Comparison of ENCODE assay signal across 19 cellular contexts in genomic region chr7:101948650-101949049, GRCh38.
DNase-seq lines count a peak whose midpoint lies in the region; ATAC-seq and TF ChIP-seq lines count a peak whose summit lies in the region.
"Had no signal": no experiment of that assay in that cellular context is flagged by ENCODE, and none has a peak within 500 bp of the region (broad histone marks: within the 10 kb centered on the region; RNA-seq: fewer than 3 reads in every experiment).

No MANE protein-coding gene starts in this region.

- H3K27ac ChIP-seq in endodermal cell (ENCODE audit: low read depth, low read length) (no peak overlapping the region), muscle layer of colon (ENCODE audit: low read depth, low read length) (peak overlapping the region; percentile 68), uterus (peak overlapping the region; percentile 88 to 95)
- H3K27ac ChIP-seq: left lung, spleen had no signal

- TF ChIP-seq POLR2A in uterus (IDR thresholded peaks at IDR 0.05), result no peak

- no peaks in the 10 kb centered on the region for H3K4me1 ChIP-seq in endodermal cell (ENCODE audit: control insufficient read depth, insufficient read depth, low read length)
- H3K4me1 ChIP-seq in muscle layer of colon (ENCODE audit: insufficient read depth, low read length), result peaks cover 82% of the 10 kb centered on the region
- peaks cover 10 to 19% of the 10 kb centered on the region in 2 donors for H3K4me1 ChIP-seq in uterus

- H3K27me3 ChIP-seq in endodermal cell (ENCODE audit: control insufficient read depth, insufficient read depth, low read length, poor library complexity, severe bottlenecking) (no peaks in the 10 kb centered on the region), muscle layer of colon (ENCODE audit: control insufficient read depth in 1 of 2, insufficient read depth in 2 of 2, low read length in 2 of 2) (no peaks in the 10 kb centered on the region), uterus (no peaks in the 10 kb centered on the region)
- H3K27me3 ChIP-seq: left lung, spleen had no signal

- peaks cover 34% of the 10 kb centered on the region for H3K4me1 Mint-ChIP-seq in endodermal cell

- no peaks in the 10 kb centered on the region for H3K27me3 Mint-ChIP-seq in endodermal cell (ENCODE audit: insufficient read depth)
- H3K27me3 Mint-ChIP-seq: activated naive CD8-positive, alpha-beta T cell treated with anti-CD3 and anti-CD28 coated beads, Interleukin-2, amount 10 ng/mL, durations not matched to agents 7 days and 5 days; type B pancreatic cell had no signal

- peaks cover 8% of the 10 kb centered on the region for H3K36me3 ChIP-seq in endodermal cell (ENCODE audit: control insufficient read depth, insufficient read depth, low read length)
- H3K36me3 ChIP-seq in muscle layer of colon (ENCODE audit: insufficient read depth, low read length), result no peaks in the 10 kb centered on the region
- H3K36me3 ChIP-seq in uterus, result no peaks in the 10 kb centered on the region
- H3K36me3 ChIP-seq: left lung had no signal

- H3K9ac ChIP-seq in endodermal cell (ENCODE audit: extremely low read depth, low read length, poor library complexity, severe bottlenecking) (no peak overlapping the region), muscle layer of colon (ENCODE audit: low read length) (no peak overlapping the region)

- H3K4me3 ChIP-seq in endodermal cell (ENCODE audit: low read length) (no peak overlapping the region), muscle layer of colon (ENCODE audit: low read depth in 1 of 2, low read length in 2 of 2) (no peak overlapping the region), uterus (no peak overlapping the region)
- H3K4me3 ChIP-seq: left lung, spleen had no signal

- peaks cover 32% of the 10 kb centered on the region for H3K36me3 Mint-ChIP-seq in endodermal cell (ENCODE audit: low read depth)
- H3K36me3 Mint-ChIP-seq: activated naive CD8-positive, alpha-beta T cell treated with anti-CD3 and anti-CD28 coated beads, Interleukin-2, amount 10 ng/mL, durations not matched to agents 7 days and 5 days had no signal

- intact Hi-C loops in Right ventricle myocardium superior (cut with DNase I), result no loop called here
- intact Hi-C loops in Right ventricle myocardium inferior (cut with DNase I), result loop anchor here (5.0 to 10.0 kb wide), 2 partner anchors 131 to 196 kb away; partner anchors contain the start of gene CUX1
- intact Hi-C loops in uterus (cut with DNase I; ENCODE audit: low total_unique reads), result no loop called here

- TF ChIP-seq CTCF in endodermal cell (conservative IDR thresholded peaks at IDR 0.05) (no peak), uterus (IDR thresholded peaks at IDR 0.05) (no peak)

- peak overlapping the region; percentile 69 for H3K27ac Mint-ChIP-seq in endodermal cell
- H3K27ac Mint-ChIP-seq: activated naive CD8-positive, alpha-beta T cell treated with anti-CD3 and anti-CD28 coated beads, Interleukin-2, amount 10 ng/mL, durations not matched to agents 7 days and 5 days; T-helper 2 cell treated with Interferon-gamma antibody and Interleukin-4, amounts not matched to agents 5 μg/mL and 100 μg/mL, for 36 hours; type B pancreatic cell had no signal

- DNase-seq in Right ventricle myocardium superior (peak; percentile 40), Right ventricle myocardium inferior (ENCODE audit: missing footprints) (no peak), endodermal cell (no peak), uterus (no peak), GM03348 (ENCODE audit: low spot score) (no peak), NCI-H345 treated with DMSO at 0.1 percent for 48 hours (lab: John Stamatoyannopoulos, UW; ENCODE audit: unreplicated experiment) (no peak), D341Med (ENCODE audit: low spot score) (no peak)
- DNase-seq: activated CD4-positive, alpha-beta T cell treated with anti-CD3 and anti-CD28 coated beads, Interleukin-2, amount 50 U/mL, for 4 hours; activated naive CD8-positive, alpha-beta T cell treated with anti-CD3 and anti-CD28 coated beads, Interleukin-2, amount 10 ng/mL, durations not matched to agents 7 days and 5 days; H7; left lung; NCI-H2029 treated with DMSO at 0.1 percent for 48 hours; spleen; stimulated activated CD4-positive, alpha-beta T cell treated with anti-CD3 and anti-CD28 coated beads, Interleukin-4, amount 100 ng/mL, for 24 hours; stimulated activated naive CD8-positive, alpha-beta T cell treated with anti-CD3 and anti-CD28 coated beads, Interleukin-15, Interleukin-2, amounts not matched to agents 100 U/mL and 50 U/mL, for 24 hours had no signal

- WGBS in endodermal cell (ENCODE audit: insufficient coverage in 1 of 2, insufficient read length in 1 of 2), 2 experiments, result 96 to 100% methylated on average over 3 to 4 of the region's 4 CpGs

- no peak overlapping the region for H3K4me3 Mint-ChIP-seq in endodermal cell
- H3K4me3 Mint-ChIP-seq: activated naive CD8-positive, alpha-beta T cell treated with anti-CD3 and anti-CD28 coated beads, Interleukin-2, amount 10 ng/mL, durations not matched to agents 7 days and 5 days; neural crest cell; T-helper 2 cell treated with Interferon-gamma antibody and Interleukin-4, amounts not matched to agents 5 μg/mL and 100 μg/mL, for 36 hours; type B pancreatic cell had no signal

- H3K9me3 Mint-ChIP-seq in endodermal cell, result no peaks in the 10 kb centered on the region
- H3K9me3 Mint-ChIP-seq: activated naive CD8-positive, alpha-beta T cell treated with anti-CD3 and anti-CD28 coated beads, Interleukin-2, amount 10 ng/mL, durations not matched to agents 7 days and 5 days; neural crest cell; T-helper 2 cell treated with Interferon-gamma antibody and Interleukin-4, amounts not matched to agents 5 μg/mL and 100 μg/mL, for 36 hours; type B pancreatic cell had no signal

- no peaks in the 10 kb centered on the region for H3K9me3 ChIP-seq in endodermal cell (ENCODE audit: control insufficient read depth, low read length)
- no peaks in the 10 kb centered on the region for H3K9me3 ChIP-seq in muscle layer of colon (ENCODE audit: low read length)
- H3K9me3 ChIP-seq in uterus, result no peaks in the 10 kb centered on the region
- H3K9me3 ChIP-seq: left lung, spleen had no signal

- ATAC-seq in Right ventricle myocardium superior (ENCODE audit: poor library complexity), result peak; percentile 10
- no peak for ATAC-seq in Right ventricle myocardium inferior
- ATAC-seq: left lung; stimulated activated naive CD8-positive, alpha-beta T cell treated with anti-CD3 and anti-CD28 coated beads, Interleukin-15, Interleukin-2, amounts not matched to agents 100 U/mL and 50 U/mL, for 24 hours had no signal
